In the genomic region with DNA sequence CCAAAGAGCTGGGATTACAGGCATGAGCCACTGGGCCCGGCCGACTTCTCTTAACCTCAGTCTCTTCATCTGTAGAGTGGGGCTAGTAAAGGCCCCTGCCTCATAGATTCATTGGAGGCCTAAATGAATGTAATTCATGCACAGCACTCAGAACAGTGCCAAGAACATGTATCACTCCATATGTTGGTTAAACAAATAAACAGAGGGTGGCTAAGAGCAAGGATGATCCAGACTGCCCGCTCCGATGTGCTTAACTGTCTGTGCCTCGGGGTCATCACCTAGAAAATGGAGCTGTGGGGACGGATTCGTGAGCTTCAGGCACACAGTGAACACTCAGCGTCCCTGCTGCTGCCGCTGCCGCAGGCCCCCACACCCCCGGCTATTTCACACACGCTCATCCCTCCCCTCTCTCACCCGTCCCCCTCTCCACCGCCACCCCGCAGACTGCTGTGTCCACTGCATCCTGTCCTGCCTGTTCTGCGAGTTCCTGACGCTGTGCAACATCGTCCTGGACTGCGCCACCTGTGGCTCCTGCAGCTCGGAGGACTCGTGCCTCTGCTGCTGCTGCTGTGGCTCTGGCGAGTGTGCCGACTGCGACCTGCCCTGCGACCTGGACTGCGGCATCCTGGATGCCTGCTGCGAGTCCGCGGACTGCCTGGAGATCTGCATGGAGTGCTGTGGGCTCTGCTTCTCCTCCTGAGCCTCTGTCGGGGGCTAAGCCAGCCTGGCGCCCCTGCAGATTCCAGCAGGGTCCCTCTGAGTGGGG, we compare ENCODE assay signal across 13 cellular contexts. TPM values are rescaled to one million over a fixed set of nuclear protein-coding genes. Genes with fewer than 3 reads are reported as not detected.
DNase-seq lines count a peak whose midpoint lies in the region; ATAC-seq, FAIRE-seq and TF ChIP-seq lines count a peak whose summit lies in the region.
"Had no signal": no experiment of that assay in that cellular context is flagged by ENCODE, and none has a peak within 500 bp of the region (broad histone marks: within the 10 kb centered on the region; RNA-seq: fewer than 3 reads in every experiment).

No MANE protein-coding gene starts in this region.

- TF ChIP-seq CTCF in C4-2B (conservative IDR thresholded peaks at IDR 0.05) (no peak; the same call in 1 of the 2 replicates), HEK293 (tag by site-specific recombination; IDR thresholded peaks at IDR 0.05) (no peak), bronchial epithelial cell (IDR thresholded peaks at IDR 0.05; ENCODE audit: insufficient read depth, low read length, severe bottlenecking) (peak; percentile 39), nephron progenitor cell (IDR thresholded peaks at IDR 0.05) (no peak)

- H3K9me3 ChIP-seq in HEK293 (ENCODE audit: control insufficient read depth, insufficient read depth, low read depth, low read length), result no peaks in the 10 kb centered on the region

- no peak for FAIRE-seq in bronchial epithelial cell (lab: Jason Lieb, UNC)

- CTCF ChIA-PET in HEK293 (lab: Yijun Ruan, JAX), result interaction anchor here (1.0 kb wide), 1 partner anchor 9 kb away, joined by 4 read pairs; no protein-coding TSS in a partner anchor
- CTCF ChIA-PET in activated CD4-positive, alpha-beta T cell treated with anti-CD3 and anti-CD28 coated beads, Interleukin-2, amount 10 ng/mL, durations not matched to agents 7 days and 5 days (lab: Charles Lee), result no interaction called here

- peaks cover 83% of the 10 kb centered on the region for H3K4me1 Mint-ChIP-seq in nephron progenitor cell
- no peaks in the 10 kb centered on the region for H3K4me1 Mint-ChIP-seq in activated CD4-positive, alpha-beta T cell treated with anti-CD3 and anti-CD28 coated beads, Interleukin-2, amount 10 ng/mL, durations not matched to agents 7 days and 5 days

- H3K4me3 Mint-ChIP-seq in nephron progenitor cell, result no peak overlapping the region
- H3K4me3 Mint-ChIP-seq in activated CD4-positive, alpha-beta T cell treated with anti-CD3 and anti-CD28 coated beads, Interleukin-2, amount 10 ng/mL, durations not matched to agents 7 days and 5 days, result no peak overlapping the region
- H3K4me3 Mint-ChIP-seq: activated naive CD4-positive, alpha-beta T cell treated with anti-CD3 and anti-CD28 coated beads for 36 hours had no signal

- DNase-seq in bronchial epithelial cell (ENCODE audit: low read depth), result peak; percentile 47
- DNase-seq in nephron progenitor cell, result no peak
- DNase-seq in GM03348 (ENCODE audit: low spot score), result no peak
- no peak for DNase-seq in activated CD4-positive, alpha-beta T cell treated with anti-CD3 and anti-CD28 coated beads, Interleukin-2, amount 10 ng/mL, durations not matched to agents 7 days and 5 days
- DNase-seq: activated naive CD4-positive, alpha-beta T cell treated with anti-CD3 and anti-CD28 coated beads for 36 hours; DND-41; effector memory CD4-positive, alpha-beta T cell; NCI-H2227 treated with DMSO at 0.1 percent for 48 hours; WERI-Rb-1 had no signal

- peaks cover 39% of the 10 kb centered on the region for H3K36me3 Mint-ChIP-seq in nephron progenitor cell (ENCODE audit: low read depth)
- no peaks in the 10 kb centered on the region for H3K36me3 Mint-ChIP-seq in activated CD4-positive, alpha-beta T cell treated with anti-CD3 and anti-CD28 coated beads, Interleukin-2, amount 10 ng/mL, durations not matched to agents 7 days and 5 days (ENCODE audit: low read depth)

- peak overlapping the region; percentile 69 for H3K27ac Mint-ChIP-seq in nephron progenitor cell
- H3K27ac Mint-ChIP-seq in activated CD4-positive, alpha-beta T cell treated with anti-CD3 and anti-CD28 coated beads, Interleukin-2, amount 10 ng/mL, durations not matched to agents 7 days and 5 days, result no peak overlapping the region
- H3K27ac Mint-ChIP-seq: activated naive CD4-positive, alpha-beta T cell treated with anti-CD3 and anti-CD28 coated beads for 36 hours had no signal

- H3K4me3 ChIP-seq in HEK293 (ENCODE audit: low read depth, low read length) (no peak overlapping the region), bronchial epithelial cell (ENCODE audit: low read depth, low read length) (no peak overlapping the region)

- H3K9me3 Mint-ChIP-seq in nephron progenitor cell, result no peaks in the 10 kb centered on the region
- H3K9me3 Mint-ChIP-seq in activated CD4-positive, alpha-beta T cell treated with anti-CD3 and anti-CD28 coated beads, Interleukin-2, amount 10 ng/mL, durations not matched to agents 7 days and 5 days, result no peaks in the 10 kb centered on the region
- H3K9me3 Mint-ChIP-seq: activated naive CD4-positive, alpha-beta T cell treated with anti-CD3 and anti-CD28 coated beads for 36 hours had no signal

- 0 out of 2 replicates have a peak, but pooled peaks cover 3% of the 10 kb centered on the region for H3K4me1 ChIP-seq in HEK293 (ENCODE audit: control insufficient read depth, insufficient read depth, low read length)

- POLR2A ChIA-PET in HEK293 (lab: Yijun Ruan, JAX), result no interaction called here
- POLR2A ChIA-PET in activated CD4-positive, alpha-beta T cell treated with anti-CD3 and anti-CD28 coated beads, Interleukin-2, amount 10 ng/mL, durations not matched to agents 7 days and 5 days (lab: Charles Lee), result no interaction called here

- H3K27me3 Mint-ChIP-seq in nephron progenitor cell (ENCODE audit: low read depth, poor library complexity), result no peaks in the 10 kb centered on the region
- H3K27me3 Mint-ChIP-seq in activated CD4-positive, alpha-beta T cell treated with anti-CD3 and anti-CD28 coated beads, Interleukin-2, amount 10 ng/mL, durations not matched to agents 7 days and 5 days, result peaks cover 4% of the 10 kb centered on the region

- H3K27me3 ChIP-seq in bronchial epithelial cell (ENCODE audit: control insufficient read depth, insufficient read depth, low read length), result no peaks in the 10 kb centered on the region

- no peak for ATAC-seq in HG02973 (IDR thresholded peaks at IDR 0.05; ENCODE audit: unreplicated experiment)
- ATAC-seq in HG02610 (IDR thresholded peaks at IDR 0.05; ENCODE audit: unreplicated experiment), result no peak

- H3K27ac ChIP-seq in C4-2B (peak overlapping the region; percentile 54), HEK293 (ENCODE audit: extremely low read depth, low read depth, low read length) (no peak overlapping the region)
- H3K27ac ChIP-seq: WERI-Rb-1 had no signal

- H3K36me3 ChIP-seq in HEK293 (ENCODE audit: control insufficient read depth in 2 of 2, insufficient read depth in 1 of 2, low read length in 2 of 2), result no peaks in the 10 kb centered on the region
- peaks cover 19% of the 10 kb centered on the region for H3K36me3 ChIP-seq in bronchial epithelial cell (ENCODE audit: control insufficient read depth, insufficient read depth, low read length)

TF ChIP-seq in HEK293, 187 proteins besides CTCF, POLR2A, EP300 and RAD21:
- no peak for TF ChIP-seq ZNF266 (tag by site-specific recombination; IDR thresholded peaks at IDR 0.05; ENCODE audit: low read depth)
- peak; percentile 46 for TF ChIP-seq ZIC2 (tag by site-specific recombination; IDR thresholded peaks at IDR 0.05)
- no peak for TF ChIP-seq ZNF221 (tag by site-specific recombination; IDR thresholded peaks at IDR 0.05; ENCODE audit: borderline replicate concordance)
- TF ChIP-seq, protein P1, sequence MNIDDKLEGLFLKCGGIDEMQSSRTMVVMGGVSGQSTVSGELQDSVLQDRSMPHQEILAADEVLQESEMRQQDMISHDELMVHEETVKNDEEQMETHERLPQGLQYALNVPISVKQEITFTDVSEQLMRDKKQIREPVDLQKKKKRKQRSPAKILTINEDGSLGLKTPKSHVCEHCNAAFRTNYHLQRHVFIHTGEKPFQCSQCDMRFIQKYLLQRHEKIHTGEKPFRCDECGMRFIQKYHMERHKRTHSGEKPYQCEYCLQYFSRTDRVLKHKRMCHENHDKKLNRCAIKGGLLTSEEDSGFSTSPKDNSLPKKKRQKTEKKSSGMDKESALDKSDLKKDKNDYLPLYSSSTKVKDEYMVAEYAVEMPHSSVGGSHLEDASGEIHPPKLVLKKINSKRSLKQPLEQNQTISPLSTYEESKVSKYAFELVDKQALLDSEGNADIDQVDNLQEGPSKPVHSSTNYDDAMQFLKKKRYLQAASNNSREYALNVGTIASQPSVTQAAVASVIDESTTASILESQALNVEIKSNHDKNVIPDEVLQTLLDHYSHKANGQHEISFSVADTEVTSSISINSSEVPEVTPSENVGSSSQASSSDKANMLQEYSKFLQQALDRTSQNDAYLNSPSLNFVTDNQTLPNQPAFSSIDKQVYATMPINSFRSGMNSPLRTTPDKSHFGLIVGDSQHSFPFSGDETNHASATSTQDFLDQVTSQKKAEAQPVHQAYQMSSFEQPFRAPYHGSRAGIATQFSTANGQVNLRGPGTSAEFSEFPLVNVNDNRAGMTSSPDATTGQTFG (tag by site-specific recombination; IDR thresholded peaks at IDR 0.05; ENCODE audit: borderline replicate concordance), result no peak
- peak; percentile 91 for TF ChIP-seq SCRT2 (tag by site-specific recombination; IDR thresholded peaks at IDR 0.05)
- TF ChIP-seq, protein P2, sequence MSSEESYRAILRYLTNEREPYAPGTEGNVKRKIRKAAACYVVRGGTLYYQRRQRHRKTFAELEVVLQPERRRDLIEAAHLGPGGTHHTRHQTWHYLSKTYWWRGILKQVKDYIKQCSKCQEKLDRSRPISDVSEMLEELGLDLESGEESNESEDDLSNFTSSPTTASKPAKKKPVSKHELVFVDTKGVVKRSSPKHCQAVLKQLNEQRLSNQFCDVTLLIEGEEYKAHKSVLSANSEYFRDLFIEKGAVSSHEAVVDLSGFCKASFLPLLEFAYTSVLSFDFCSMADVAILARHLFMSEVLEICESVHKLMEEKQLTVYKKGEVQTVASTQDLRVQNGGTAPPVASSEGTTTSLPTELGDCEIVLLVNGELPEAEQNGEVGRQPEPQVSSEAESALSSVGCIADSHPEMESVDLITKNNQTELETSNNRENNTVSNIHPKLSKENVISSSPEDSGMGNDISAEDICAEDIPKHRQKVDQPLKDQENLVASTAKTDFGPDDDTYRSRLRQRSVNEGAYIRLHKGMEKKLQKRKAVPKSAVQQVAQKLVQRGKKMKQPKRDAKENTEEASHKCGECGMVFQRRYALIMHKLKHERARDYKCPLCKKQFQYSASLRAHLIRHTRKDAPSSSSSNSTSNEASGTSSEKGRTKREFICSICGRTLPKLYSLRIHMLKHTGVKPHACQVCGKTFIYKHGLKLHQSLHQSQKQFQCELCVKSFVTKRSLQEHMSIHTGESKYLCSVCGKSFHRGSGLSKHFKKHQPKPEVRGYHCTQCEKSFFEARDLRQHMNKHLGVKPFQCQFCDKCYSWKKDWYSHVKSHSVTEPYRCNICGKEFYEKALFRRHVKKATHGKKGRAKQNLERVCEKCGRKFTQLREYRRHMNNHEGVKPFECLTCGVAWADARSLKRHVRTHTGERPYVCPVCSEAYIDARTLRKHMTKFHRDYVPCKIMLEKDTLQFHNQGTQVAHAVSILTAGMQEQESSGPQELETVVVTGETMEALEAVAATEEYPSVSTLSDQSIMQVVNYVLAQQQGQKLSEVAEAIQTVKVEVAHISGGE (tag by site-specific recombination; conservative IDR thresholded peaks at IDR 0.05; ENCODE audit: low read depth), result no peak
TF ChIP-seq in HEK293: peak in this region for 2.

RNA-seq across cellular contexts. Expression of a gene that starts 14.8 kb away (rescaled TPM):
- 57.1 and 61.3 TPM in 2 replicates for total RNA-seq in bronchial epithelial cell
- total RNA-seq in activated CD4-positive, alpha-beta T cell treated with anti-CD3 and anti-CD28 coated beads, Interleukin-2, amount 10 ng/mL, durations not matched to agents 7 days and 5 days, result not detected
- total RNA-seq: activated naive CD4-positive, alpha-beta T cell treated with anti-CD3 and anti-CD28 coated beads for 36 hours had no signal

Comparison
In these comparisons a context has a peak if more than half of its experiments do, and no peak if none do; other contexts are left out.
1. RNA of a gene that starts 14.8 kb away (total RNA-seq): 57.1 to 61.3 TPM in bronchial epithelial cell; not detected in activated CD4-positive, alpha-beta T cell treated with anti-CD3 and anti-CD28 coated beads, Interleukin-2, amount 10 ng/mL, durations not matched to agents 7 days and 5 days; every median in the first group is over 10 times any median in the second.